9 cellular contexts compared by ENCODE assay signal in genomic region chr19:8569066-8569761, GRCh38. TPM values are rescaled to one million over a fixed set of nuclear protein-coding genes. Genes with fewer than 3 reads are reported as not detected.
DNase-seq lines count a peak whose midpoint lies in the region; ATAC-seq and TF ChIP-seq lines count a peak whose summit lies in the region.
"Had no signal": no experiment of that assay in that cellular context is flagged by ENCODE, and none has a peak within 500 bp of the region (broad histone marks: within the 10 kb centered on the region; RNA-seq: fewer than 3 reads in every experiment).

No MANE protein-coding gene starts in this region.

- H3K4me1 ChIP-seq in mononuclear cell (ENCODE audit: insufficient read depth, low read length) = peaks cover 100% of the 10 kb centered on the region
- H3K4me1 ChIP-seq in neural progenitor cell = no peaks in the 10 kb centered on the region

- no peak overlapping the region for H3K4me3 ChIP-seq in brain microvascular endothelial cell (ENCODE audit: low read depth, low read length)
- peak overlapping the region; percentile 12 for H3K4me3 ChIP-seq in mononuclear cell (ENCODE audit: low read length)
- no peak overlapping the region for H3K4me3 ChIP-seq in neural progenitor cell

- DNase-seq in T1000 (lab: John Stamatoyannopoulos, UW) (peak; percentile 10), brain microvascular endothelial cell (peak; percentile 88), neural progenitor cell (ENCODE audit: low spot score) (no peak)

- no peaks in the 10 kb centered on the region for H3K79me2 ChIP-seq in neural progenitor cell (ENCODE audit: low read depth)

- peaks cover 6% of the 10 kb centered on the region for H3K27me3 Mint-ChIP-seq in neural progenitor cell (ENCODE audit: insufficient read depth, low read depth)

- no peaks in the 10 kb centered on the region for H4K20me1 ChIP-seq in neural progenitor cell (ENCODE audit: low read depth)

- H3K27ac Mint-ChIP-seq in neural progenitor cell = no peak overlapping the region
- H3K27ac Mint-ChIP-seq: brain had no signal

- no peak overlapping the region for H3K4me3 Mint-ChIP-seq in neural progenitor cell
- H3K4me3 Mint-ChIP-seq: brain had no signal

- no peaks in the 10 kb centered on the region for H3K4me1 Mint-ChIP-seq in neural progenitor cell
- H3K4me1 Mint-ChIP-seq: brain had no signal

- H3K9me3 Mint-ChIP-seq in neural progenitor cell = no peaks in the 10 kb centered on the region

- no peaks in the 10 kb centered on the region for H3K9me3 ChIP-seq in mononuclear cell (ENCODE audit: low read depth, low read length)
- H3K9me3 ChIP-seq in neural progenitor cell (ENCODE audit: low read depth) = no peaks in the 10 kb centered on the region

- H2AFZ ChIP-seq in neural progenitor cell (replicated peaks) = no peak overlapping the region

- H3K4me2 ChIP-seq in neural progenitor cell = no peak overlapping the region

- H3K9ac ChIP-seq in neural progenitor cell = no peak overlapping the region

- H3K27ac ChIP-seq in brain microvascular endothelial cell = no peak overlapping the region
- no peak overlapping the region for H3K27ac ChIP-seq in neural progenitor cell

- H3K36me3 ChIP-seq in brain microvascular endothelial cell (replicated peaks) = no peaks in the 10 kb centered on the region
- H3K36me3 ChIP-seq in neural progenitor cell = no peaks in the 10 kb centered on the region

- peak; percentile 73 for ATAC-seq in GM19023 (IDR thresholded peaks at IDR 0.05; ENCODE audit: unreplicated experiment)
- peak; percentile 56 for ATAC-seq in HG03439 (IDR thresholded peaks at IDR 0.05; ENCODE audit: unreplicated experiment)
- ATAC-seq in HG03520 (IDR thresholded peaks at IDR 0.05; ENCODE audit: unreplicated experiment) = no peak
- no peak for ATAC-seq in HG02678 (IDR thresholded peaks at IDR 0.05; ENCODE audit: unreplicated experiment)

- in situ Hi-C loops in brain microvascular endothelial cell (cut with HindIII; ENCODE audit: low pct_ligation_motif_present, low sequenced_read_pairs) = no loop called here

- no peaks in the 10 kb centered on the region for H3K36me3 Mint-ChIP-seq in neural progenitor cell
- H3K36me3 Mint-ChIP-seq: brain had no signal

- TF ChIP-seq CTCF in brain microvascular endothelial cell (IDR thresholded peaks at IDR 0.05; ENCODE audit: low read depth, low read length, missing control alignments) (peak; percentile 6), neural progenitor cell (IDR thresholded peaks at IDR 0.05) (no peak)

- no peaks in the 10 kb centered on the region for H3F3A ChIP-seq in neural progenitor cell (ENCODE audit: low read depth)

- no peaks in the 10 kb centered on the region for H3K27me3 ChIP-seq in brain microvascular endothelial cell (replicated peaks)
- no peaks in the 10 kb centered on the region for H3K27me3 ChIP-seq in mononuclear cell (ENCODE audit: insufficient read depth, low read length)
- no peaks in the 10 kb centered on the region for H3K27me3 ChIP-seq in neural progenitor cell

RNA-seq across cellular contexts. Expression of gene MYO1F, which starts 8.0 kb away (rescaled TPM):
- 145 TPM for total RNA-seq in mononuclear cell
- 0.09 and 0.15 TPM in 2 replicates for total RNA-seq in neural progenitor cell (ENCODE audit: low replicate concordance)

RNA-seq across cellular contexts. Expression of gene ADAMTS10, which starts 41.3 kb away (rescaled TPM):
- total RNA-seq in mononuclear cell (29.5 TPM), neural progenitor cell (ENCODE audit: low replicate concordance) (5.8 and 7.9 TPM in 2 replicates)

RNA-seq across cellular contexts. Expression of gene ZNF414, which starts 55.2 kb away (rescaled TPM):
- 5.6 TPM for total RNA-seq in mononuclear cell
- 1.8 and 8.9 TPM in 2 replicates for total RNA-seq in neural progenitor cell (ENCODE audit: low replicate concordance)

Comparison
In these comparisons a context has a peak if more than half of its experiments do, and no peak if none do; other contexts are left out.
1. ATAC-seq: peak in GM19023 (single experiment) and HG03439 (single experiment); none in HG03520 (single experiment) and HG02678 (single experiment).
2. RNA of gene MYO1F, which starts 8.0 kb away (total RNA-seq): 145 TPM in mononuclear cell (single experiment); 0.09 to 0.15 TPM in neural progenitor cell; every median in the first group is over 100 times any median in the second.